ENCODE assay signal across 11 cellular contexts in genomic region chr6:110399219-110400071, GRCh38. TPM values are rescaled to one million over a fixed set of nuclear protein-coding genes. Genes with fewer than 3 reads are reported as not detected.
A peak's percentile ranks its signal among the peaks of the same experiment; 100 is the strongest.
DNase-seq lines count a peak whose midpoint lies in the region; ATAC-seq, FAIRE-seq and TF ChIP-seq lines count a peak whose summit lies in the region.
"Had no signal": no experiment of that assay in that cellular context is flagged by ENCODE, and none has a peak within 500 bp of the region (broad histone marks: within the 10 kb centered on the region; RNA-seq: fewer than 3 reads in every experiment).

No MANE protein-coding gene starts in this region.

- TF ChIP-seq CTCF in A673 (conservative IDR thresholded peaks at IDR 0.05; ENCODE audit: low read depth, low read length), result no peak
- no peak for TF ChIP-seq CTCF in Panc1 (IDR thresholded peaks at IDR 0.05)
- TF ChIP-seq CTCF in fibroblast of the aortic adventitia (IDR thresholded peaks at IDR 0.05; ENCODE audit: insufficient read depth, low read length), result no peak
- TF ChIP-seq CTCF in pancreas (IDR thresholded peaks at IDR 0.05), result no peak

- H3K9me3 ChIP-seq in A673 (ENCODE audit: low read depth, low read length, poor library complexity, severe bottlenecking), result no peaks in the 10 kb centered on the region
- no peaks in the 10 kb centered on the region for H3K9me3 ChIP-seq in Panc1 (ENCODE audit: control insufficient read depth, insufficient read depth, low read depth, low read length)
- H3K9me3 ChIP-seq in pancreas, result no peaks in the 10 kb centered on the region

- POLR2A ChIA-PET in A673 (lab: Charles Lee; ENCODE audit: low non-redundant PET), result no interaction called here
- POLR2A ChIA-PET in Panc1 (lab: Charles Lee), result no interaction called here

- intact Hi-C loops in A673 (cut with micrococcal nuclease; ENCODE audit: unreplicated experiment) (no loop called here), Panc1 (cut with micrococcal nuclease; ENCODE audit: unreplicated experiment) (no loop called here), pancreas (cut with DNase I) (loop anchor here in 2 of 3 donors (10.0 kb wide), 2 partner anchors 335 to 695 kb away; no protein-coding TSS in a partner anchor)

- H3K4me1 ChIP-seq in A673 (ENCODE audit: insufficient read depth, low read length, poor library complexity, severe bottlenecking) (peaks cover 10% of the 10 kb centered on the region), Panc1 (ENCODE audit: control insufficient read depth, insufficient read depth, low read length) (no peaks in the 10 kb centered on the region; the same call in 1 of the 2 replicates), pancreas (no peaks in the 10 kb centered on the region)

- ATAC-seq in Panc1, result peak; percentile 61
- peak in 3 of 4 donors; percentile 57 to 81 (median 77) for ATAC-seq in pancreas
- no peak for ATAC-seq in HG03565 (IDR thresholded peaks at IDR 0.05; ENCODE audit: unreplicated experiment)
- ATAC-seq in GM21528 (IDR thresholded peaks at IDR 0.05; ENCODE audit: low FRiP score, unreplicated experiment), result no peak

- H3K4me3 ChIP-seq in A673 (ENCODE audit: low read depth, low read length, poor library complexity, severe bottlenecking), result no peak overlapping the region
- H3K4me3 ChIP-seq in Panc1 (ENCODE audit: low read depth in 2 of 2, low read length in 2 of 2), result peak overlapping the region in 1 of 2 experiments; percentile 4; a peak in 1 of 4 replicates
- H3K4me3 ChIP-seq in fibroblast of the aortic adventitia (ENCODE audit: low read depth, low read length), result peak overlapping the region; percentile 35
- peak overlapping the region in 2 of 4 donors; percentile 6 to 49 for H3K4me3 ChIP-seq in pancreas

- H3K27me3 ChIP-seq in A673 (replicated peaks; ENCODE audit: insufficient read depth, low read depth, low read length, poor library complexity) (no peaks in the 10 kb centered on the region), Panc1 (ENCODE audit: control insufficient read depth, insufficient read depth, low read length) (peaks cover 6% of the 10 kb centered on the region), pancreas (no peaks in the 10 kb centered on the region)

- 31 to 40% methylated on average over 39 to 43 of the region's 43 CpGs for WGBS in pancreas, 2 donors

- BruUV-seq in A673 (replicated peaks; lab: Mats Ljungman, UMichigan) (no TSS peak), Panc1 (replicated peaks; lab: Mats Ljungman, UMichigan) (no TSS peak)

- no peak for TF ChIP-seq POLR2A in GM12891 (IDR thresholded peaks at IDR 0.05; ENCODE audit: low read depth, low read length)

- H3K36me3 ChIP-seq in A673 (ENCODE audit: insufficient read depth, low read length, poor library complexity, severe bottlenecking) (no peaks in the 10 kb centered on the region), Panc1 (ENCODE audit: control insufficient read depth, insufficient read depth, low read length) (no peaks in the 10 kb centered on the region), pancreas (no peaks in the 10 kb centered on the region)

- DNase-seq in A673 (ENCODE audit: low spot score) (no peak), Panc1 (ENCODE audit: low read depth, low spot score) (no peak), fibroblast of the aortic adventitia (ENCODE audit: low read depth) (no peak), pancreas (peak in 1 of 6 donors; percentile 63), SW480 (ENCODE audit: low spot score) (no peak), GM12891 (ENCODE audit: insufficient read length, low spot score) (no peak)
- DNase-seq: activated T-cell treated with anti-CD3 and anti-CD28 coated beads for 4 hours, NCI-H446 had no signal

- CTCF ChIA-PET in A673 (lab: Charles Lee), result no interaction called here
- CTCF ChIA-PET in Panc1 (lab: Charles Lee), result no interaction called here

- FAIRE-seq in pancreas (lab: Jason Lieb, UNC), result no peak
- FAIRE-seq in GM12891 (lab: Jason Lieb, UNC), result no peak

- in situ Hi-C loops in Panc1 (cut with HindIII; ENCODE audit: low pct_unique_long_range_greater_than_20kb, low sequenced_read_pairs), result no loop called here

- H3K27ac ChIP-seq in A673 (ENCODE audit: low read depth, low read length, poor library complexity, severe bottlenecking), result peak overlapping the region; percentile 67
- H3K27ac ChIP-seq in Panc1 (ENCODE audit: low read length), result no peak overlapping the region
- H3K27ac ChIP-seq in pancreas, result no peak overlapping the region

TF ChIP-seq in GM12891, 5 proteins besides CTCF, POLR2A, EP300 and RAD21:
- TF ChIP-seq SPI1 (IDR thresholded peaks at IDR 0.05; ENCODE audit: low read depth, low read length) (no peak), PAX5 (IDR thresholded peaks at IDR 0.05; ENCODE audit: insufficient read depth, low read length, severe bottlenecking) (no peak), POU2F2 (IDR thresholded peaks at IDR 0.05; ENCODE audit: low read depth, low read length) (no peak)

RNA-seq across cellular contexts. Expression of gene DDO, which starts 15.9 kb away (rescaled TPM):
- total RNA-seq in A673 (2021), result not detected in 2 replicates
- 0.39 TPM for total RNA-seq in Panc1 (2021; ENCODE audit: unreplicated experiment)
- 0.29 TPM for polyA plus RNA-seq in Panc1 (2012; ENCODE audit: insufficient read length)
- total RNA-seq in fibroblast of the aortic adventitia (ENCODE audit: low replicate concordance), result 1.3 and 2.3 TPM in 2 replicates
- total RNA-seq in pancreas, result 1 to 10 TPM; 1.0 to 3.8 (median 1.4) TPM
- polyA plus RNA-seq in pancreas, result 1 to 10 TPM; 1.2 to 2.2 TPM
- polyA plus RNA-seq in GM12891 (2012; ENCODE audit: low read depth, missing spikeins), result 0.13 TPM

RNA-seq across cellular contexts. Expression of gene METTL24, which starts 41.3 kb away (rescaled TPM):
- total RNA-seq in A673 (2021) (6.4 and 9.0 TPM in 2 replicates), Panc1 (2021; ENCODE audit: unreplicated experiment) (not detected), fibroblast of the aortic adventitia (ENCODE audit: low replicate concordance) (0.09 and 0.16 TPM in 2 replicates), pancreas (1 to 10 TPM; 1.0 to 4.4 (median 1.6) TPM)
- polyA plus RNA-seq in Panc1 (2012; ENCODE audit: insufficient read length), result not detected
- under 1 TPM; 0.34 to 0.80 TPM for polyA plus RNA-seq in pancreas
- polyA plus RNA-seq in GM12891 (2012; ENCODE audit: low read depth, missing spikeins), result not detected
- total RNA-seq: myocyte had no signal

Comparison
In these comparisons a context has a peak if more than half of its experiments do, and no peak if none do; other contexts are left out.
1. ATAC-seq: peak in Panc1 (single experiment) and pancreas (3 of 4); none in HG03565 (single experiment) and GM21528 (single experiment).
2. intact Hi-C loops: an anchor here in pancreas (10.0 kb wide); none called in A673 and Panc1.